Comparison of ENCODE assay signal across 17 cellular contexts in the genomic region with DNA sequence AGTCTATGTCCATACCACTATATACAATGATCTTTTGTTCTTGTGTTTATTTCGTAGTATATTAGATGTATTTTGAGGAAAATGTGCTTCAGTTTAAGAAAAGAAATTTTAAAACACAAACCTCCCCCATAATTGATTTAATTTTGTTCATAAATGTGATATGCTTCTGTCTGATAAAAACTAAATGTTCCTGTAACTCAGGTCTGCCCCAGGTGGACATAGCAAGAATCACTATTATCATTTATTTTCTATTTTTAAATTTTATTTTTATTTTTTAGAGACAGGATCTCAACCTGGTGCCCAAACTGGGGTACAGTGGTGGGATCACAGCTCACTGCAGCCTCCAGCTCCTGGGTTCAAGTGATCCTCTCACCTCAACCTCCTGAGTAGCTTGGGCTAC. TPM values are rescaled to one million over a fixed set of nuclear protein-coding genes. Genes with fewer than 3 reads are reported as not detected.
DNase-seq lines count a peak whose midpoint lies in the region; ATAC-seq and TF ChIP-seq lines count a peak whose summit lies in the region.
"Had no signal": no experiment of that assay in that cellular context is flagged by ENCODE, and none has a peak within 500 bp of the region (broad histone marks: within the 10 kb centered on the region; RNA-seq: fewer than 3 reads in every experiment).

No MANE protein-coding gene starts in this region.

- CTCF ChIA-PET in SK-N-SH (lab: Yijun Ruan, JAX), result interaction anchor here (0.8 to 2.1 kb wide), 4 partner anchors 10 to 45 kb away, joined by 3 to 8 read pairs (median 3); no protein-coding TSS in a partner anchor

- no peak overlapping the region for H2BK12ac ChIP-seq in mesenchymal stem cell (ENCODE audit: low read length in 2 of 2)

- no peak for ATAC-seq in HG02623 (IDR thresholded peaks at IDR 0.05; ENCODE audit: unreplicated experiment)

- H3K4me3 ChIP-seq in left ventricle myocardium inferior (no peak overlapping the region), SK-N-SH (ENCODE audit: low read depth in 2 of 2, low read length in 1 of 2) (no peak overlapping the region), foreskin fibroblast (ENCODE audit: low read depth in 1 of 2, low read length in 2 of 2) (no peak overlapping the region), mesenchymal stem cell (ENCODE audit: insufficient read depth in 1 of 2, low read depth in 1 of 2, low read length in 2 of 2) (no peak overlapping the region)
- H3K4me3 ChIP-seq: stomach had no signal

- H2AFZ ChIP-seq in SK-N-SH (ENCODE audit: low read depth) (no peak overlapping the region), mesenchymal stem cell (ENCODE audit: low read depth, low read length) (no peak overlapping the region)

- peak; percentile 6; the same call in 1 of the 2 replicates for TF ChIP-seq RAD21 in SK-N-SH (IDR thresholded peaks at IDR 0.05; ENCODE audit: low read length)

- TF ChIP-seq EP300 in SK-N-SH (IDR thresholded peaks at IDR 0.05; ENCODE audit: borderline replicate concordance in 1 of 2, low read depth in 1 of 2, low read length in 1 of 2), result no peak

- no peaks in the 10 kb centered on the region for H3K9me2 ChIP-seq in SK-N-SH

- H4K8ac ChIP-seq in mesenchymal stem cell (ENCODE audit: low read length), result no peak overlapping the region

- POLR2A ChIA-PET in SK-N-SH (lab: Yijun Ruan, JAX), result no interaction called here

- H3K4me1 ChIP-seq in left ventricle myocardium inferior, result no peaks in the 10 kb centered on the region
- no peaks in the 10 kb centered on the region; a peak in 1 of 4 replicates for H3K4me1 ChIP-seq in SK-N-SH (ENCODE audit: control insufficient read depth in 1 of 2, insufficient read depth in 2 of 2, low read depth in 1 of 2, low read length in 1 of 2)
- H3K4me1 ChIP-seq in mesenchymal stem cell (ENCODE audit: control insufficient read depth, insufficient read depth, low read depth, low read length), result no peaks in the 10 kb centered on the region

- no peak overlapping the region for H4K91ac ChIP-seq in mesenchymal stem cell (ENCODE audit: low read length)

- TF ChIP-seq CTCF in left ventricle myocardium inferior (IDR thresholded peaks at IDR 0.05; ENCODE audit: borderline replicate concordance), result peak; percentile 32
- TF ChIP-seq CTCF in SK-N-SH (IDR thresholded peaks at IDR 0.05), result peak; percentile 51
- peak; percentile 30 for TF ChIP-seq CTCF in foreskin fibroblast (IDR thresholded peaks at IDR 0.05; ENCODE audit: low read depth, low read length)

- H2BK120ac ChIP-seq in mesenchymal stem cell (ENCODE audit: low read depth, low read length), result no peak overlapping the region

- H3K9me3 ChIP-seq in left ventricle myocardium inferior (replicated peaks) (no peaks in the 10 kb centered on the region), SK-N-SH (no peaks in the 10 kb centered on the region), mesenchymal stem cell (ENCODE audit: control insufficient read depth, low read length) (no peaks in the 10 kb centered on the region)
- H3K9me3 ChIP-seq: stomach had no signal

- H3K27ac ChIP-seq in left ventricle myocardium inferior (replicated peaks) (no peak overlapping the region), SK-N-SH (ENCODE audit: low read depth in 2 of 2, low read length in 1 of 2) (no peak overlapping the region), mesenchymal stem cell (ENCODE audit: low read length, poor library complexity, severe bottlenecking) (no peak overlapping the region)
- H3K27ac ChIP-seq: WERI-Rb-1 had no signal

- H3F3A ChIP-seq in SK-N-SH (replicated peaks; ENCODE audit: insufficient read depth), result no peaks in the 10 kb centered on the region

- H2BK5ac ChIP-seq in mesenchymal stem cell (ENCODE audit: low read depth, low read length, poor library complexity, severe bottlenecking), result no peak overlapping the region

- H3K79me1 ChIP-seq in mesenchymal stem cell (replicated peaks; ENCODE audit: low read length, poor library complexity, severe bottlenecking), result no peaks in the 10 kb centered on the region

- H3K79me2 ChIP-seq in SK-N-SH (ENCODE audit: insufficient read depth), result no peaks in the 10 kb centered on the region

- H3K14ac ChIP-seq in mesenchymal stem cell (ENCODE audit: low read length in 2 of 2), result no peak overlapping the region

- H3K4me2 ChIP-seq in SK-N-SH, result no peak overlapping the region
- H3K4me2 ChIP-seq in mesenchymal stem cell (ENCODE audit: low read length, poor library complexity, severe bottlenecking), result no peak overlapping the region

- DNase-seq in left ventricle myocardium inferior (no peak), cardiac septum (ENCODE audit: low spot score) (no peak), SK-N-SH (peak; percentile 37), foreskin fibroblast (peak in 1 of 2 donors; percentile 19), mesenchymal stem cell (no peak), MV-4-11 (lab: John Stamatoyannopoulos, UW) (no peak)
- no peak for DNase-seq in activated naive CD4-positive, alpha-beta T cell treated with anti-CD3 and anti-CD28 coated beads, Interleukin-2, amount 50 U/mL, for 16 hours
- DNase-seq: C1 segment of cervical spinal cord; cerebellar nuclear complex; foreskin melanocyte; NCI-H2227 treated with DMSO at 0.1 percent for 48 hours; posterior cingulate gyrus; stimulated activated CD4-positive, alpha-beta T cell treated with anti-CD3 and anti-CD28 coated beads, Interleukin-4, amount 100 ng/mL, for 24 hours; stomach; WERI-Rb-1 had no signal

- no peak overlapping the region for H2BK15ac ChIP-seq in mesenchymal stem cell (ENCODE audit: low read depth, poor library complexity, severe bottlenecking)

- no peaks in the 10 kb centered on the region for H4K20me1 ChIP-seq in SK-N-SH (ENCODE audit: insufficient read depth)

- H3K23ac ChIP-seq in mesenchymal stem cell (ENCODE audit: low read length in 2 of 2), result no peak overlapping the region

- H3K18ac ChIP-seq in mesenchymal stem cell (ENCODE audit: low read depth in 1 of 2, low read length in 2 of 2), result no peak overlapping the region

- H3K4ac ChIP-seq in mesenchymal stem cell (ENCODE audit: low read depth in 1 of 2, low read length in 2 of 2), result no peak overlapping the region

- H3K9ac ChIP-seq in SK-N-SH, result no peak overlapping the region
- no peak overlapping the region for H3K9ac ChIP-seq in mesenchymal stem cell (ENCODE audit: low read length)

- no peak overlapping the region for H2AK5ac ChIP-seq in mesenchymal stem cell (ENCODE audit: low read length, severe bottlenecking)

- WGBS in SK-N-SH (ENCODE audit: low lambda C conversion rate), result 90% methylated on average over 1 of the region's 1 CpG
- WGBS in mesenchymal stem cell, result no CpG with 5 or more reads among the region's 1 CpG

- H3K27me3 ChIP-seq in left ventricle myocardium inferior (ENCODE audit: low read depth) (no peaks in the 10 kb centered on the region), SK-N-SH (ENCODE audit: insufficient read depth) (no peaks in the 10 kb centered on the region), mesenchymal stem cell (ENCODE audit: control insufficient read depth in 1 of 2, insufficient read depth in 1 of 2, low read length in 2 of 2) (no peaks in the 10 kb centered on the region)
- H3K27me3 ChIP-seq: stomach had no signal

- H3K36me3 ChIP-seq in left ventricle myocardium inferior (peaks cover 33% of the 10 kb centered on the region), SK-N-SH (replicated peaks in 1 of 2; ENCODE audit: control insufficient read depth in 1 of 2, insufficient read depth in 2 of 2, low read length in 1 of 2) (peaks cover 0 to 5% of the 10 kb centered on the region in 2 experiments), mesenchymal stem cell (ENCODE audit: control insufficient read depth in 1 of 2, insufficient read depth in 2 of 2, low read depth in 1 of 2, low read length in 2 of 2) (peaks cover 2 to 12% of the 10 kb centered on the region in 2 experiments)
- H3K36me3 ChIP-seq: WERI-Rb-1 had no signal

- intact Hi-C loops in left ventricle myocardium inferior (cut with micrococcal nuclease), result no loop called here
- intact Hi-C loops in cardiac septum (cut with DNase I), result no loop called here

TF ChIP-seq in SK-N-SH, 30 proteins besides CTCF, POLR2A, EP300 and RAD21 (continues in another document):
- TF ChIP-seq RCOR1 (IDR thresholded peaks at IDR 0.05; ENCODE audit: low read length), result no peak
- TF ChIP-seq CHD2 (IDR thresholded peaks at IDR 0.05; ENCODE audit: low read length, partially characterized antibody), result no peak
- no peak for TF ChIP-seq ZBTB33 (IDR thresholded peaks at IDR 0.05; ENCODE audit: borderline replicate concordance, low read depth)
- TF ChIP-seq FOSL2 (IDR thresholded peaks at IDR 0.05; ENCODE audit: borderline replicate concordance, low read depth), result no peak
- no peak for TF ChIP-seq NFIC (IDR thresholded peaks at IDR 0.05; ENCODE audit: borderline replicate concordance)
- no peak for TF ChIP-seq RFX5 (IDR thresholded peaks at IDR 0.05; ENCODE audit: low read length)
- no peak for TF ChIP-seq USF2 (IDR thresholded peaks at IDR 0.05; ENCODE audit: borderline replicate concordance, low read depth, low read length)
- TF ChIP-seq SMC3 (IDR thresholded peaks at IDR 0.05; ENCODE audit: low read depth, low read length), result no peak

RNA-seq across cellular contexts. Expression of gene BEND7, which starts 43.2 kb away (rescaled TPM):
- total RNA-seq in left ventricle myocardium inferior (14.7 TPM), cardiac septum (14.0 TPM)
- 9.2 and 9.9 TPM in 2 replicates for polyA plus RNA-seq in SK-N-SH (2012; rRNA removed)
- 12.7 and 12.9 TPM in 2 replicates for polyA plus RNA-seq in SK-N-SH (2012; cell fraction: cytosol; rRNA removed)
- polyA plus RNA-seq in SK-N-SH (2012; cell fraction: nucleus; rRNA removed), result 18.6 and 21.9 TPM in 2 replicates
- 2.9 TPM for polyA plus RNA-seq in mesenchymal stem cell (2013, experiment 1 of 2)
- polyA plus RNA-seq in mesenchymal stem cell (2013, experiment 2 of 2), result 3.3 TPM
- polyA plus RNA-seq: IgD-negative memory B cell had no signal
